9 cellular contexts compared by ENCODE assay signal in the genomic region with DNA sequence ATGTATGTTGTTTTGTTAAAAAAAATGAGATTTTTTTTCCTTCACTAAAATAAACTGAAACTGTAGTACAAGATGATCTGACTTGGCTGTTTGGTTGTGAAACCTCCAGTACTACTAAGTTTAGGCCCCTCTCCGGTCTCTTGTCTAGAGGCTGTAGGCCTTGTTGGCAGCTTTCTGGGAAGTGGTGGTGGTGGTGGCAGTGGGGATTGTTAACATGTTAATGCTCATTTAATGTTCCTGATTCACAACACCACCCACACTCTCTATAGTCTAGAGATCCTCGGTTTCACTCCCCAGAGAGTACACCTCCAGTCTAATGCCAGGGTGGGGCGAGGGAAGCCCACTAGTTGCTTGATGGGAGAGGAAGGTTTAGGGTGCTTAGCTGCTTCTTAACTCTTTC. TPM values are rescaled to one million over a fixed set of nuclear protein-coding genes. Genes with fewer than 3 reads are reported as not detected.
A peak's percentile ranks its signal among the peaks of the same experiment; 100 is the strongest.
DNase-seq lines count a peak whose midpoint lies in the region; ATAC-seq and TF ChIP-seq lines count a peak whose summit lies in the region.
"Had no signal": no experiment of that assay in that cellular context is flagged by ENCODE, and none has a peak within 500 bp of the region (broad histone marks: within the 10 kb centered on the region; RNA-seq: fewer than 3 reads in every experiment).

No MANE protein-coding gene starts in this region.

- peaks cover 11% of the 10 kb centered on the region for H3K4me1 ChIP-seq in BLaER1

- no peak overlapping the region for H3K9ac ChIP-seq in BLaER1

- in situ Hi-C loops in astrocyte of the spinal cord (cut with HindIII; ENCODE audit: low sequenced_read_pairs) = no loop called here

- H3K36me3 ChIP-seq in BLaER1 = peaks cover 59% of the 10 kb centered on the region

- peak; percentile 37 for ATAC-seq in omental fat pad (ENCODE audit: low FRiP score)
- no peak for ATAC-seq in GM18867 (IDR thresholded peaks at IDR 0.05; ENCODE audit: unreplicated experiment)

- peak overlapping the region; percentile 16; the same call in 1 of the 2 replicates for H3K4me2 ChIP-seq in BLaER1

- DNase-seq in MV-4-11 (lab: John Stamatoyannopoulos, UW) (peak; percentile 74), astrocyte of the spinal cord (ENCODE audit: low read depth, low spot score) (peak; percentile 5), omental fat pad (ENCODE audit: low spot score) (no peak), amniotic stem cell (lab: John Stamatoyannopoulos, UW) (no peak), middle frontal gyrus (ENCODE audit: extremely low spot score, low spot score) (no peak), HuH-7.5 (ENCODE audit: low spot score) (no peak)

- peaks cover 17% of the 10 kb centered on the region; the same call in 1 of the 2 replicates for H4K20me1 ChIP-seq in BLaER1

- no peaks in the 10 kb centered on the region for H3K9me3 ChIP-seq in BLaER1

- H3K27me3 ChIP-seq in BLaER1 = no peaks in the 10 kb centered on the region

- no peak overlapping the region for H3K4me3 ChIP-seq in BLaER1
- no peak overlapping the region for H3K4me3 ChIP-seq in astrocyte of the spinal cord (ENCODE audit: low read depth, low read length)
- H3K4me3 ChIP-seq: lung had no signal

- no peak overlapping the region for H3K27ac ChIP-seq in BLaER1

- TF ChIP-seq CTCF in astrocyte of the spinal cord (IDR thresholded peaks at IDR 0.05; ENCODE audit: low read depth, low read length) = no peak
- TF ChIP-seq CTCF in omental fat pad (IDR thresholded peaks at IDR 0.05) = no peak

RNA-seq across cellular contexts. Expression of a gene that starts 24.1 kb away (rescaled TPM):
- 10 to 100 TPM; 26.4 to 51.9 (median 38.6) TPM for total RNA-seq in omental fat pad

RNA-seq across cellular contexts. Expression of a gene that starts 30.2 kb away (rescaled TPM):
- 10 to 100 TPM in 3 of 4 donors, 1 to 10 TPM in 1; 9.1 to 23.9 (median 12.1) TPM for total RNA-seq in omental fat pad

Comparison
In these comparisons a context has a peak if more than half of its experiments do, and no peak if none do; other contexts are left out.
1. DNase-seq: peak in MV-4-11 (single experiment) and astrocyte of the spinal cord (single experiment); none in omental fat pad (single experiment), amniotic stem cell (single experiment), middle frontal gyrus (single experiment) and HuH-7.5 (single experiment).